ENCODE assay signal across 10 cellular contexts in genomic region chr2:105798595-105798994, GRCh38. TPM values are rescaled to one million over a fixed set of nuclear protein-coding genes. Genes with fewer than 3 reads are reported as not detected.
DNase-seq lines count a peak whose midpoint lies in the region; ATAC-seq and TF ChIP-seq lines count a peak whose summit lies in the region.
"Had no signal": no experiment of that assay in that cellular context is flagged by ENCODE, and none has a peak within 500 bp of the region (broad histone marks: within the 10 kb centered on the region; RNA-seq: fewer than 3 reads in every experiment).

No MANE protein-coding gene starts in this region.

- TF ChIP-seq POLR2A in esophagus muscularis mucosa (IDR thresholded peaks at IDR 0.05; ENCODE audit: low read depth), result no peak

- intact Hi-C loops in OCI-LY7 (cut with micrococcal nuclease; ENCODE audit: unreplicated experiment) (loop anchor here (5.0 kb wide), 2 partner anchors 71 to 84 kb away; no protein-coding TSS in a partner anchor), esophagus muscularis mucosa (cut with DNase I) (no loop called here)

- H3K4me2 ChIP-seq in BLaER1 (peak overlapping the region; percentile 94), OCI-LY7 (ENCODE audit: low read length) (peak overlapping the region; percentile 76)

- peak overlapping the region; percentile 45 for H2AFZ ChIP-seq in OCI-LY7 (ENCODE audit: low read length)

- no peak overlapping the region for H3K4me3 ChIP-seq in BLaER1
- peak overlapping the region; percentile 56 for H3K4me3 ChIP-seq in OCI-LY7 (ENCODE audit: low read depth, low read length, poor library complexity, severe bottlenecking)
- no peak overlapping the region for H3K4me3 ChIP-seq in esophagus muscularis mucosa

- no peak overlapping the region for H3K9ac ChIP-seq in BLaER1

- peaks cover 63% of the 10 kb centered on the region; the same call in 1 of the 2 replicates for H3K79me2 ChIP-seq in OCI-LY7 (ENCODE audit: insufficient read depth, low read depth, low read length)

- peaks cover 20% of the 10 kb centered on the region; the same call in 1 of the 2 replicates for H3K9me3 ChIP-seq in BLaER1
- peaks cover 5% of the 10 kb centered on the region; the same call in 1 of the 2 replicates for H3K9me3 ChIP-seq in OCI-LY7 (ENCODE audit: low read length)
- no peaks in the 10 kb centered on the region for H3K9me3 ChIP-seq in esophagus muscularis mucosa

- H4K20me1 ChIP-seq in BLaER1 (peaks cover 57% of the 10 kb centered on the region), OCI-LY7 (ENCODE audit: insufficient read depth, low read length) (no peaks in the 10 kb centered on the region)

- DNase-seq in OCI-LY7 (ENCODE audit: low spot score) (peak; percentile 69), esophagus muscularis mucosa (ENCODE audit: extremely low spot score) (no peak), NCI-H1092 treated with DMSO at 0.1 percent for 48 hours (lab: John Stamatoyannopoulos, UW) (no peak)
- DNase-seq: glutamatergic neuron, occipital lobe had no signal

- WGBS in esophagus muscularis mucosa, result 49% methylated on average over 2 of the region's 2 CpGs

- H3K36me3 ChIP-seq in BLaER1 (peaks cover 40% of the 10 kb centered on the region), OCI-LY7 (ENCODE audit: insufficient read depth, low read length) (no peaks in the 10 kb centered on the region; the same call in 1 of the 2 replicates), esophagus muscularis mucosa (no peaks in the 10 kb centered on the region)

- H3K4me1 ChIP-seq in BLaER1, result peaks cover 92% of the 10 kb centered on the region
- peaks cover 89% of the 10 kb centered on the region for H3K4me1 ChIP-seq in OCI-LY7 (ENCODE audit: insufficient read depth, low read length, poor library complexity, severe bottlenecking)
- peaks cover 67 to 89% (median 73%) of the 10 kb centered on the region in 4 donors for H3K4me1 ChIP-seq in esophagus muscularis mucosa

- ATAC-seq in GM21447 (IDR thresholded peaks at IDR 0.05; ENCODE audit: unreplicated experiment) (peak; percentile 22), HG02571 (IDR thresholded peaks at IDR 0.05; ENCODE audit: unreplicated experiment) (no peak), HG03097 (IDR thresholded peaks at IDR 0.05; ENCODE audit: low FRiP score, unreplicated experiment) (no peak), GM21825 (IDR thresholded peaks at IDR 0.05; ENCODE audit: unreplicated experiment) (no peak)

- no TSS peak for BruUV-seq in OCI-LY7 (replicated peaks; lab: Mats Ljungman, UMichigan)

- CTCF ChIA-PET in OCI-LY7 (lab: Charles Lee; ENCODE audit: unreplicated experiment), result interaction anchor here (1.3 kb wide), 1 partner anchor 11 kb away, joined by 5 read pairs; no protein-coding TSS in a partner anchor

- POLR2A ChIA-PET in OCI-LY7 (lab: Charles Lee), result interaction anchor here (0.6 to 2.4 kb wide), 22 partner anchors 8 to 200 kb away, joined by 3 to 11 read pairs (median 4); no protein-coding TSS in a partner anchor

- no peak for TF ChIP-seq CTCF in OCI-LY7 (conservative IDR thresholded peaks at IDR 0.05; ENCODE audit: low read length)
- TF ChIP-seq CTCF in esophagus muscularis mucosa (IDR thresholded peaks at IDR 0.05), result no peak

- H3K9me2 ChIP-seq in OCI-LY7 (ENCODE audit: insufficient read depth, low read length), result no peaks in the 10 kb centered on the region

- H3K27ac ChIP-seq in BLaER1 (peak overlapping the region; percentile 91), OCI-LY7 (ENCODE audit: low read depth, low read length, poor library complexity, severe bottlenecking) (peak overlapping the region; percentile 89), esophagus muscularis mucosa (replicated peaks in 1 of 4) (peak overlapping the region in 3 of 4 donors; percentile 33 to 57 (median 40))

- H3K27me3 ChIP-seq in BLaER1 (no peaks in the 10 kb centered on the region), esophagus muscularis mucosa (no peaks in the 10 kb centered on the region)

- no peak for TF ChIP-seq EP300 in esophagus muscularis mucosa (IDR thresholded peaks at IDR 0.05)

RNA-seq across cellular contexts. Expression of gene NCK2, which starts 53.9 kb away (rescaled TPM):
- 23.4 and 24.7 TPM in 2 replicates for total RNA-seq in OCI-LY7 (2014; rRNA removed; shearing (Covaris generic))
- 33.5 and 34.2 TPM in 2 replicates for total RNA-seq in OCI-LY7 (2022)
- 100 to 1,000 TPM in 2 of 4 donors, 10 to 100 TPM in 2; 59.8 to 130 (median 96.2) TPM for total RNA-seq in esophagus muscularis mucosa

Comparison
In these comparisons a context has a peak if more than half of its experiments do, and no peak if none do; other contexts are left out.
1. H3K27ac ChIP-seq: peak in every context shown above with its lines; median percentile 91 in BLaER1; 89 in OCI-LY7; 40 in esophagus muscularis mucosa.